Comparison of ENCODE assay signal across 8 cellular contexts in the genomic region with DNA sequence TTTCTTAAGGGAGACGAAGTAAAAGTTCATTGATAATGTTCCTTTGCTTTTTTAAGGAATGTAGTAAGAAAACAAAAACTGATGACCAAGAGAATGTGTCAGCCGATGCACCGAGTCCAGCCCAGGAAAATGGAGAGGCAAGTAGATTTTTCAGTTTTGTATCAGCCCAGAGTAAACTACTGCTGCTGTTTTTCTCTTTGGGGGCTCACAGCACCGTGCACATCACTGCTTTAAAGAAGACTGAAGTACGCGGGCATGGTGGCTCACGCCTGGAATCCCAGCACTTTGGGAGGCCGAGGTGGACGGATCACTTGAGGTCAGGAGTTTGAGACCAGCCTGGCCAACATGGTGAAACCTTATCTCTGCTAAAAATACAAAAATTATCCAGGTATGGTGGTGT. TPM values are rescaled to one million over a fixed set of nuclear protein-coding genes. Genes with fewer than 3 reads are reported as not detected.
DNase-seq lines count a peak whose midpoint lies in the region; ATAC-seq and TF ChIP-seq lines count a peak whose summit lies in the region.
"Not testable (repeated sequence)": the region's sequence is repeated elsewhere in the genome, so short reads cannot be mapped to it uniquely, and the experiment has no call there.

No MANE protein-coding gene starts in this region.

- not testable (repeated sequence) for H3K27me3 Mint-ChIP-seq in H9 (ENCODE audit: low read depth); activated CD4-positive, alpha-beta T cell treated with anti-CD3 and anti-CD28 coated beads, Interleukin-2, amount 10 ng/mL, durations not matched to agents 7 days and 5 days; activated naive CD8-positive, alpha-beta T cell treated with anti-CD3 and anti-CD28 coated beads, Interleukin-2, amount 10 ng/mL, durations not matched to agents 7 days and 5 days; nephron (ENCODE audit: low read depth)

- not testable (repeated sequence) for H3K18ac ChIP-seq in H9 (ENCODE audit: insufficient read length, low read depth, low read length)

- H3K36me3 Mint-ChIP-seq in H9 (ENCODE audit: insufficient read depth in 1 of 3, low read depth in 3 of 3) = peaks cover 21 to 51% (median 46%) of the 10 kb centered on the region in 3 experiments
- H3K36me3 Mint-ChIP-seq in activated CD4-positive, alpha-beta T cell treated with anti-CD3 and anti-CD28 coated beads, Interleukin-2, amount 10 ng/mL, durations not matched to agents 7 days and 5 days (ENCODE audit: low read depth) = peaks cover 51% of the 10 kb centered on the region
- H3K36me3 Mint-ChIP-seq in activated naive CD8-positive, alpha-beta T cell treated with anti-CD3 and anti-CD28 coated beads, Interleukin-2, amount 10 ng/mL, durations not matched to agents 7 days and 5 days = peaks cover 28% of the 10 kb centered on the region
- H3K36me3 Mint-ChIP-seq in nephron (ENCODE audit: low read depth) = peaks cover 35% of the 10 kb centered on the region

- H4K91ac ChIP-seq in H9 (ENCODE audit: insufficient read length, low read depth, low read length) = not testable (repeated sequence)

- not testable (repeated sequence) for H3K9ac ChIP-seq in H9 (ENCODE audit: extremely low read depth, insufficient read length, low read length); PC-3 (ENCODE audit: low read length); smooth muscle cell (ENCODE audit: low read depth)

- H3K23ac ChIP-seq in H9 (ENCODE audit: insufficient read length, low read depth, low read length) = not testable (repeated sequence)

- not testable (repeated sequence) for H3K9me2 ChIP-seq in PC-3 (replicated peaks; ENCODE audit: low read length)

- H3K36me3 ChIP-seq in ACC112 (ENCODE audit: insufficient read depth, low read length); smooth muscle cell (ENCODE audit: low read depth): not testable (repeated sequence)
- H3K36me3 ChIP-seq in PC-3 (ENCODE audit: low read depth, low read length) = peaks cover 13% of the 10 kb centered on the region; the same call in 1 of the 2 replicates
- peaks cover 46% of the 10 kb centered on the region for H3K36me3 ChIP-seq in left ventricle myocardium inferior

- not testable (repeated sequence) for H3F3A ChIP-seq in PC-3 (ENCODE audit: low read length, unreplicated experiment); smooth muscle cell (ENCODE audit: low read depth)

- POLR2A ChIA-PET in PC-3 (lab: Charles Lee; ENCODE audit: unreplicated experiment); activated CD4-positive, alpha-beta T cell treated with anti-CD3 and anti-CD28 coated beads, Interleukin-2, amount 10 ng/mL, durations not matched to agents 7 days and 5 days (lab: Charles Lee): not testable (repeated sequence)
- POLR2A ChIA-PET in activated naive CD8-positive, alpha-beta T cell treated with anti-CD3 and anti-CD28 coated beads, Interleukin-2, amount 10 ng/mL, durations not matched to agents 7 days and 5 days (lab: Charles Lee) = interaction anchor here (0.6 to 1.0 kb wide), 3 partner anchors 10 to 29 kb away, joined by 3 to 4 read pairs (median 3); no protein-coding TSS in a partner anchor

- H2BK20ac ChIP-seq in H9 (ENCODE audit: low read depth, low read length, poor library complexity, severe bottlenecking) = not testable (repeated sequence)

- not testable (repeated sequence) for BruUV-seq in PC-3 (replicated peaks; lab: Mats Ljungman, UMichigan)

- H2BK15ac ChIP-seq in H9 (ENCODE audit: low read depth, low read length) = not testable (repeated sequence)

- H3K23me2 ChIP-seq in H9 (ENCODE audit: insufficient read length, low read depth, low read length, poor library complexity, severe bottlenecking) = not testable (repeated sequence)

- not testable (repeated sequence) for H3K27me3 ChIP-seq in ACC112 (ENCODE audit: insufficient read depth, low read length); H9 (ENCODE audit: insufficient read depth, low read length); PC-3 (ENCODE audit: low read length); left ventricle myocardium inferior (ENCODE audit: low read depth); smooth muscle cell (ENCODE audit: low read depth)

- H3T11ph ChIP-seq in H9 (ENCODE audit: low read length) = not testable (repeated sequence)

- not testable (repeated sequence) for H3K9me3 ChIP-seq in H9 (ENCODE audit: control insufficient read depth, low read depth, low read length); PC-3 (ENCODE audit: low read length); left ventricle myocardium inferior (replicated peaks); smooth muscle cell (replicated peaks; ENCODE audit: low read depth)

- CTCF ChIA-PET in PC-3 (lab: Charles Lee) = not testable (repeated sequence)
- CTCF ChIA-PET in activated CD4-positive, alpha-beta T cell treated with anti-CD3 and anti-CD28 coated beads, Interleukin-2, amount 10 ng/mL, durations not matched to agents 7 days and 5 days (lab: Charles Lee) = interaction anchor here (1.0 to 1.3 kb wide), 2 partner anchors 14 to 36 kb away, joined by 3 to 7 read pairs; no protein-coding TSS in a partner anchor

- not testable (repeated sequence) for H3K27ac Mint-ChIP-seq in H9; activated CD4-positive, alpha-beta T cell treated with anti-CD3 and anti-CD28 coated beads, Interleukin-2, amount 10 ng/mL, durations not matched to agents 7 days and 5 days; activated naive CD8-positive, alpha-beta T cell treated with anti-CD3 and anti-CD28 coated beads, Interleukin-2, amount 10 ng/mL, durations not matched to agents 7 days and 5 days; nephron

- H3K4me3 ChIP-seq in ACC112 (ENCODE audit: low read depth, low read length) (peak overlapping the region; percentile 95; the same call in 1 of the 2 replicates), PC-3 (ENCODE audit: low read length) (peak overlapping the region; percentile 95; the same call in 1 of the 2 replicates), left ventricle myocardium inferior (peak overlapping the region; percentile 93), smooth muscle cell (peak overlapping the region; percentile 76)

- not testable (repeated sequence) for H3K27ac ChIP-seq in ACC112 (ENCODE audit: low read depth, low read length); H9 (ENCODE audit: insufficient read length, low read depth, low read length); PC-3 (ENCODE audit: low read length); left ventricle myocardium inferior (replicated peaks); smooth muscle cell (ENCODE audit: low read depth)

- not testable (repeated sequence) for H4K5ac ChIP-seq in H9 (ENCODE audit: insufficient read length, low read depth, low read length)

- DNase-seq in H9; PC-3; activated CD4-positive, alpha-beta T cell treated with anti-CD3 and anti-CD28 coated beads, Interleukin-2, amount 10 ng/mL, durations not matched to agents 7 days and 5 days; activated naive CD8-positive, alpha-beta T cell treated with anti-CD3 and anti-CD28 coated beads, Interleukin-2, amount 10 ng/mL, durations not matched to agents 7 days and 5 days; left ventricle myocardium inferior; smooth muscle cell (lab: John Stamatoyannopoulos, UW; ENCODE audit: unreplicated experiment): not testable (repeated sequence)

- peaks cover 9 to 11% of the 10 kb centered on the region in 2 experiments for H3K4me1 Mint-ChIP-seq in H9
- H3K4me1 Mint-ChIP-seq in activated CD4-positive, alpha-beta T cell treated with anti-CD3 and anti-CD28 coated beads, Interleukin-2, amount 10 ng/mL, durations not matched to agents 7 days and 5 days = peaks cover 59% of the 10 kb centered on the region
- H3K4me1 Mint-ChIP-seq in activated naive CD8-positive, alpha-beta T cell treated with anti-CD3 and anti-CD28 coated beads, Interleukin-2, amount 10 ng/mL, durations not matched to agents 7 days and 5 days = peaks cover 34% of the 10 kb centered on the region
- H3K4me1 Mint-ChIP-seq in nephron = peaks cover 16% of the 10 kb centered on the region

- H3K4me2 ChIP-seq in H9 (ENCODE audit: insufficient read depth, insufficient read length, low read length) = not testable (repeated sequence)
- H3K4me2 ChIP-seq in PC-3 (ENCODE audit: low read length) (peak overlapping the region; percentile 95), smooth muscle cell (peak overlapping the region; percentile 90)

- H2BK120ac ChIP-seq in H9 (ENCODE audit: low read depth, low read length, poor library complexity, severe bottlenecking) = not testable (repeated sequence)

- not testable (repeated sequence) for H2AK5ac ChIP-seq in H9 (ENCODE audit: insufficient read length, low read length)

- no CpG with 5 or more reads among the region's 9 CpGs for whole genome bisulfite sequencing in H9 (ENCODE audit: extremely low coverage, insufficient read length, low lambda C conversion rate)
- 94% methylated on average over 9 of the region's 9 CpGs for WGBS in smooth muscle cell (ENCODE audit: low lambda C conversion rate)

- not testable (repeated sequence) for H4K8ac ChIP-seq in H9 (replicated peaks; ENCODE audit: insufficient read length, low read depth, low read length)

- intact Hi-C loops in PC-3 (cut with micrococcal nuclease) = loop anchor here (2.0 to 10.0 kb wide), 3 partner anchors 69 to 215 kb away; partner anchors contain the start of gene TEX19
- intact Hi-C loops in left ventricle myocardium inferior (cut with micrococcal nuclease) = not testable (repeated sequence)

- H3K4ac ChIP-seq in H9 (ENCODE audit: low read depth, low read length) = not testable (repeated sequence)

- not testable (repeated sequence) for H3K4me1 ChIP-seq in ACC112 (ENCODE audit: control insufficient read depth, insufficient read depth, low read length, unreplicated experiment); H9 (ENCODE audit: insufficient read depth, low read length); smooth muscle cell (ENCODE audit: low read depth)
- H3K4me1 ChIP-seq in PC-3 (ENCODE audit: insufficient read depth, low read length) = peaks cover 22% of the 10 kb centered on the region
- peaks cover 75% of the 10 kb centered on the region for H3K4me1 ChIP-seq in left ventricle myocardium inferior

- H2BK12ac ChIP-seq in H9 (ENCODE audit: insufficient read length, low read depth, low read length) = not testable (repeated sequence)

- H3K14ac ChIP-seq in H9 (ENCODE audit: insufficient read depth, low read length) = not testable (repeated sequence)

- not testable (repeated sequence) for H3K79me1 ChIP-seq in H9 (ENCODE audit: insufficient read depth, low read depth, low read length, poor library complexity, severe bottlenecking)

- H3K79me2 ChIP-seq in ACC112 (ENCODE audit: control insufficient read depth, insufficient read depth, low read length, unreplicated experiment); H9 (ENCODE audit: insufficient read depth, low read length): not testable (repeated sequence)
- H3K79me2 ChIP-seq in PC-3 (ENCODE audit: low read length) (peaks cover 15% of the 10 kb centered on the region), smooth muscle cell (ENCODE audit: low read depth) (peaks cover 19% of the 10 kb centered on the region)

- not testable (repeated sequence) for H4K20me1 ChIP-seq in H9 (ENCODE audit: control insufficient read depth, insufficient read depth, insufficient read length); PC-3 (ENCODE audit: low read length)
- peaks cover 20% of the 10 kb centered on the region for H4K20me1 ChIP-seq in smooth muscle cell (ENCODE audit: low read depth)

- not testable (repeated sequence) for H3K56ac ChIP-seq in H9 (ENCODE audit: insufficient read length, low read depth, low read length)

- not testable (repeated sequence) for TF ChIP-seq CTCF in H9 (conservative IDR thresholded peaks at IDR 0.05); PC-3 (conservative IDR thresholded peaks at IDR 0.05; ENCODE audit: low read depth, low read length); left ventricle myocardium inferior (IDR thresholded peaks at IDR 0.05; ENCODE audit: borderline replicate concordance); nephron (IDR thresholded peaks at IDR 0.05; ENCODE audit: unreplicated experiment in 3 of 3); smooth muscle cell (IDR thresholded peaks at IDR 0.05; ENCODE audit: borderline replicate concordance, insufficient read depth, poor library complexity, severe bottlenecking)

- H3K9me3 Mint-ChIP-seq in H9; activated CD4-positive, alpha-beta T cell treated with anti-CD3 and anti-CD28 coated beads, Interleukin-2, amount 10 ng/mL, durations not matched to agents 7 days and 5 days; activated naive CD8-positive, alpha-beta T cell treated with anti-CD3 and anti-CD28 coated beads, Interleukin-2, amount 10 ng/mL, durations not matched to agents 7 days and 5 days; nephron: not testable (repeated sequence)

- H2BK5ac ChIP-seq in H9 (ENCODE audit: insufficient read length, low read length) = not testable (repeated sequence)

- ATAC-seq in PC-3; activated naive CD8-positive, alpha-beta T cell treated with anti-CD3 and anti-CD28 coated beads, Interleukin-2, amount 10 ng/mL, durations not matched to agents 7 days and 5 days (ENCODE audit: low read depth): not testable (repeated sequence)

- H3K4me3 Mint-ChIP-seq in H9 = peak overlapping the region; percentile 92 to 97; a peak in 4 of 5 replicates
- H3K4me3 Mint-ChIP-seq in activated CD4-positive, alpha-beta T cell treated with anti-CD3 and anti-CD28 coated beads, Interleukin-2, amount 10 ng/mL, durations not matched to agents 7 days and 5 days = peak overlapping the region; percentile 94
- H3K4me3 Mint-ChIP-seq in activated naive CD8-positive, alpha-beta T cell treated with anti-CD3 and anti-CD28 coated beads, Interleukin-2, amount 10 ng/mL, durations not matched to agents 7 days and 5 days = peak overlapping the region; percentile 79
- H3K4me3 Mint-ChIP-seq in nephron = peak overlapping the region; percentile 43 to 98 (median 97)

- H2AFZ ChIP-seq in ACC112 (ENCODE audit: low read length, unreplicated experiment); H9 (ENCODE audit: low read length); PC-3 (ENCODE audit: low read length); smooth muscle cell (ENCODE audit: low read depth): not testable (repeated sequence)

RNA-seq across cellular contexts. Expression of gene NARF, which starts 1.4 kb away (rescaled TPM):
- total RNA-seq in H9 (2021) (124 and 129 TPM in 2 replicates), PC-3 (2014; rRNA removed) (59.5 and 64.6 TPM in 2 replicates), left ventricle myocardium inferior (69.2 TPM), smooth muscle cell (52.0 and 121 TPM in 2 replicates)
- total RNA-seq in activated CD4-positive, alpha-beta T cell treated with anti-CD3 and anti-CD28 coated beads, Interleukin-2, amount 10 ng/mL, durations not matched to agents 7 days and 5 days = 100 to 1,000 TPM; 105 to 117 TPM
- total RNA-seq in activated naive CD8-positive, alpha-beta T cell treated with anti-CD3 and anti-CD28 coated beads, Interleukin-2, amount 10 ng/mL, durations not matched to agents 7 days and 5 days = 100 to 1,000 TPM; 106 to 121 TPM
- 163 and 178 TPM in 2 replicates for polyA plus RNA-seq in smooth muscle cell

RNA-seq across cellular contexts. Expression of gene CYBC1, which starts 9.4 kb away (rescaled TPM):
- 80.4 and 81.7 TPM in 2 replicates for total RNA-seq in H9 (2021)
- total RNA-seq in PC-3 (2014; rRNA removed) = 63.6 and 77.2 TPM in 2 replicates
- 100 to 1,000 TPM; 300 to 324 TPM for total RNA-seq in activated CD4-positive, alpha-beta T cell treated with anti-CD3 and anti-CD28 coated beads, Interleukin-2, amount 10 ng/mL, durations not matched to agents 7 days and 5 days
- total RNA-seq in activated naive CD8-positive, alpha-beta T cell treated with anti-CD3 and anti-CD28 coated beads, Interleukin-2, amount 10 ng/mL, durations not matched to agents 7 days and 5 days = 100 to 1,000 TPM; 301 to 323 TPM
- 23.8 TPM for total RNA-seq in left ventricle myocardium inferior
- 23.3 and 26.1 TPM in 2 replicates for total RNA-seq in smooth muscle cell
- polyA plus RNA-seq in smooth muscle cell = 65.8 and 66.0 TPM in 2 replicates

RNA-seq across cellular contexts. Expression of gene OGFOD3, which starts 41.5 kb away (rescaled TPM):
- total RNA-seq in H9 (2021) (25.4 and 27.8 TPM in 2 replicates), PC-3 (2014; rRNA removed) (56.1 and 79.2 TPM in 2 replicates), left ventricle myocardium inferior (28.0 TPM), smooth muscle cell (10.5 and 18.4 TPM in 2 replicates)
- 10 to 100 TPM; 23.8 to 28.0 TPM for total RNA-seq in activated CD4-positive, alpha-beta T cell treated with anti-CD3 and anti-CD28 coated beads, Interleukin-2, amount 10 ng/mL, durations not matched to agents 7 days and 5 days
- 10 to 100 TPM; 24.4 to 27.4 TPM for total RNA-seq in activated naive CD8-positive, alpha-beta T cell treated with anti-CD3 and anti-CD28 coated beads, Interleukin-2, amount 10 ng/mL, durations not matched to agents 7 days and 5 days
- polyA plus RNA-seq in smooth muscle cell = 21.0 and 30.4 TPM in 2 replicates

RNA-seq across cellular contexts. Expression of gene HEXD, which starts 41.8 kb away (rescaled TPM):
- total RNA-seq in H9 (2021) (23.2 and 24.1 TPM in 2 replicates), PC-3 (2014; rRNA removed) (12.7 and 18.3 TPM in 2 replicates), left ventricle myocardium inferior (14.1 TPM), smooth muscle cell (1.5 and 9.2 TPM in 2 replicates)
- 10 to 100 TPM; 65.5 to 70.2 TPM for total RNA-seq in activated CD4-positive, alpha-beta T cell treated with anti-CD3 and anti-CD28 coated beads, Interleukin-2, amount 10 ng/mL, durations not matched to agents 7 days and 5 days
- 10 to 100 TPM; 84.1 to 84.8 TPM for total RNA-seq in activated naive CD8-positive, alpha-beta T cell treated with anti-CD3 and anti-CD28 coated beads, Interleukin-2, amount 10 ng/mL, durations not matched to agents 7 days and 5 days
- 9.2 and 13.8 TPM in 2 replicates for polyA plus RNA-seq in smooth muscle cell

RNA-seq across cellular contexts. Expression of gene FOXK2, which starts 59.6 kb away (rescaled TPM):
- 59.6 and 72.0 TPM in 2 replicates for total RNA-seq in H9 (2021)
- total RNA-seq in PC-3 (2014; rRNA removed) = 60.5 and 71.0 TPM in 2 replicates
- total RNA-seq in activated CD4-positive, alpha-beta T cell treated with anti-CD3 and anti-CD28 coated beads, Interleukin-2, amount 10 ng/mL, durations not matched to agents 7 days and 5 days = 10 to 100 TPM; 59.6 to 63.2 TPM
- 10 to 100 TPM; 59.6 to 60.8 TPM for total RNA-seq in activated naive CD8-positive, alpha-beta T cell treated with anti-CD3 and anti-CD28 coated beads, Interleukin-2, amount 10 ng/mL, durations not matched to agents 7 days and 5 days
- total RNA-seq in left ventricle myocardium inferior = 41.6 TPM
- 27.1 and 27.3 TPM in 2 replicates for total RNA-seq in smooth muscle cell
- polyA plus RNA-seq in smooth muscle cell = 25.9 and 39.3 TPM in 2 replicates
